8 cellular contexts compared by ENCODE assay signal in the genomic region with DNA sequence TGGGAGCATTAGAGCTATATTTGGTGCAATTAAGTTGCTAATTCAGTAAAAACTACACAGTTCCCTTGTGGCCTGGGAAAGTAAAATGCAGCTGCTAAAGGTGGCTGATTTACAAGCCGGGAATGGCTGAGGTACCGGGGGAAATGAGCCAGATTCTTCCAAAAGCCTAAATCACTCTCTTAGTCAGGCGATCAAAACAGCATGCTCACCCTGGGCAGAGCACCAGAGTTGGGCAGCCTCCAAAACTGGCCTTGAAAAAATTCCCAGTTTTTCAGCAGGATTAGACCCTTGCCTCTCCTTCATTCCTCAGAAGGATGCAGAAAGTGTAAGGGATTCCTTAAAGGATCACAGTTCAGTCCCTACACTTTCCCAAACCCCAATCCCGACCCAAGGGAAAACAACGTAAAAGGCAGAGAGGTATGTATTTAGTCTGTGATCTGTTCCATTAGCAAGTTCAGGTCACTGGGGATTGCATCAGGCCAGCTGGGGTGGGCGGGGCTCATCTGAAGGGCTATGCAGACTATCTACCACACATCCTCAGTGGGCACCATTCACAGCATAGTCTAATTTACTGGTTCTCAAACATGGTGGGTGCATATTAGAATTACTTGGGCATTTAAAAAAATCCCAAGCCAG. TPM values are rescaled to one million over a fixed set of nuclear protein-coding genes. Genes with fewer than 3 reads are reported as not detected.
A peak's percentile ranks its signal among the peaks of the same experiment; 100 is the strongest.
DNase-seq lines count a peak whose midpoint lies in the region; ATAC-seq and TF ChIP-seq lines count a peak whose summit lies in the region.
"Had no signal": no experiment of that assay in that cellular context is flagged by ENCODE, and none has a peak within 500 bp of the region (broad histone marks: within the 10 kb centered on the region; RNA-seq: fewer than 3 reads in every experiment).

No MANE protein-coding gene starts in this region.

- H2BK15ac ChIP-seq in H9 (ENCODE audit: low read depth, low read length), result no peak overlapping the region

- no peak overlapping the region for H4K5ac ChIP-seq in H9 (ENCODE audit: insufficient read length, low read depth, low read length)

- no peak overlapping the region for H4K91ac ChIP-seq in H9 (ENCODE audit: insufficient read length, low read depth, low read length)

- no peak overlapping the region for H4K8ac ChIP-seq in H9 (replicated peaks; ENCODE audit: insufficient read length, low read depth, low read length)

- peaks cover 2 to 5% (median 2%) of the 10 kb centered on the region in 3 experiments; a peak in 5 of 7 replicates for H3K36me3 Mint-ChIP-seq in H9 (ENCODE audit: insufficient read depth in 1 of 3, low read depth in 3 of 3)
- no peaks in the 10 kb centered on the region for H3K36me3 Mint-ChIP-seq in Calu3 (ENCODE audit: insufficient read depth, unreplicated experiment)

- H3K27me3 Mint-ChIP-seq in H9 (ENCODE audit: low read depth) (peaks cover 8% of the 10 kb centered on the region), Calu3 (ENCODE audit: unreplicated experiment) (no peaks in the 10 kb centered on the region)

- no peak overlapping the region for H3K18ac ChIP-seq in H9 (ENCODE audit: insufficient read length, low read depth, low read length)

- H3K4me1 ChIP-seq in H9 (ENCODE audit: insufficient read depth, low read length), result no peaks in the 10 kb centered on the region; the same call in 1 of the 2 replicates

- no peaks in the 10 kb centered on the region for H3K9me3 ChIP-seq in H9 (ENCODE audit: control insufficient read depth, low read depth, low read length)

- no peak overlapping the region for H2BK5ac ChIP-seq in H9 (ENCODE audit: insufficient read length, low read length)

- H3K4me2 ChIP-seq in H9 (ENCODE audit: insufficient read depth, insufficient read length, low read length), result no peak overlapping the region

- H3K23me2 ChIP-seq in H9 (ENCODE audit: insufficient read length, low read depth, low read length, poor library complexity, severe bottlenecking), result no peaks in the 10 kb centered on the region

- H3K9me3 Mint-ChIP-seq in H9 (peaks cover 5% of the 10 kb centered on the region in 2 experiments; a peak in 4 of 5 replicates), Calu3 (ENCODE audit: low read depth, unreplicated experiment) (no peaks in the 10 kb centered on the region)

- ATAC-seq in GM21447 (IDR thresholded peaks at IDR 0.05; ENCODE audit: unreplicated experiment), result no peak

- WGBS in H9 (ENCODE audit: extremely low coverage, insufficient read length, low lambda C conversion rate), result no CpG with 5 or more reads among the region's 6 CpGs

- H3K4me3 Mint-ChIP-seq in H9 (no peak overlapping the region), Calu3 (ENCODE audit: low read depth, unreplicated experiment) (no peak overlapping the region)

- H2AK5ac ChIP-seq in H9 (ENCODE audit: insufficient read length, low read length), result no peak overlapping the region

- no peak overlapping the region for H3T11ph ChIP-seq in H9 (ENCODE audit: low read length)

- peak overlapping the region; percentile 9 for H2AFZ ChIP-seq in H9 (ENCODE audit: low read length)

- no peaks in the 10 kb centered on the region for H3K79me1 ChIP-seq in H9 (ENCODE audit: insufficient read depth, low read depth, low read length, poor library complexity, severe bottlenecking)

- no peaks in the 10 kb centered on the region for H4K20me1 ChIP-seq in H9 (ENCODE audit: control insufficient read depth, insufficient read depth, insufficient read length)

- BruUV-seq in Calu3 (replicated peaks; lab: Mats Ljungman, UMichigan), result no TSS peak

- CTCF ChIA-PET in Calu3 (lab: Charles Lee), result interaction anchor here (0.7 to 1.2 kb wide), 3 partner anchors 12 to 747 kb away, joined by 3 to 8 read pairs (median 7); no protein-coding TSS in a partner anchor

- H3K4me3 ChIP-seq in skeletal muscle cell (ENCODE audit: low read depth, low read length), result no peak overlapping the region

- H3K27ac Mint-ChIP-seq in H9 (peak overlapping the region in 2 of 3 experiments; percentile 61 to 79; a peak in 1 of 7 replicates), Calu3 (ENCODE audit: unreplicated experiment) (no peak overlapping the region)

- H2BK120ac ChIP-seq in H9 (ENCODE audit: low read depth, low read length, poor library complexity, severe bottlenecking), result no peak overlapping the region

- DNase-seq in H9, result peak; percentile 43
- peak; percentile 52 for DNase-seq in RPMI7951 (ENCODE audit: low read depth)
- peak; percentile 51 for DNase-seq in fibroblast of the conjunctiva (ENCODE audit: low read depth)
- DNase-seq in skeletal muscle cell (ENCODE audit: low read depth), result peak; percentile 40
- DNase-seq in Calu3, result no peak
- no peak for DNase-seq in effector CD4-positive, alpha-beta T cell
- DNase-seq: dermis blood vessel endothelial cell had no signal

- H3K14ac ChIP-seq in H9 (ENCODE audit: insufficient read depth, low read length), result no peak overlapping the region

- intact Hi-C loops in Calu3 (cut with micrococcal nuclease; ENCODE audit: unreplicated experiment), result no loop called here

- H3K27ac ChIP-seq in H9 (ENCODE audit: insufficient read length, low read depth, low read length), result no peak overlapping the region

- H3K9ac ChIP-seq in H9 (ENCODE audit: extremely low read depth, insufficient read length, low read length), result no peak overlapping the region

- no peak overlapping the region for H2BK20ac ChIP-seq in H9 (ENCODE audit: low read depth, low read length, poor library complexity, severe bottlenecking)

- TF ChIP-seq CTCF in H9 (conservative IDR thresholded peaks at IDR 0.05) (no peak), Calu3 (IDR thresholded peaks at IDR 0.05; ENCODE audit: unreplicated experiment) (no peak)

- H2BK12ac ChIP-seq in H9 (ENCODE audit: insufficient read length, low read depth, low read length), result no peak overlapping the region

- no peaks in the 10 kb centered on the region for H3K79me2 ChIP-seq in H9 (ENCODE audit: insufficient read depth, low read length)

- no peaks in the 10 kb centered on the region for H3K27me3 ChIP-seq in H9 (ENCODE audit: insufficient read depth, low read length)

- no peak overlapping the region for H3K56ac ChIP-seq in H9 (ENCODE audit: insufficient read length, low read depth, low read length)

- H3K4me1 Mint-ChIP-seq in H9 (peaks cover 12 to 15% of the 10 kb centered on the region in 2 experiments), Calu3 (ENCODE audit: low read depth, unreplicated experiment) (peaks cover 14% of the 10 kb centered on the region)

- no peak overlapping the region for H3K23ac ChIP-seq in H9 (ENCODE audit: insufficient read length, low read depth, low read length)

- no peak overlapping the region for H3K4ac ChIP-seq in H9 (ENCODE audit: low read depth, low read length)

RNA-seq across cellular contexts. Expression of a gene that starts 16.9 kb away (rescaled TPM):
- not detected in 2 replicates for total RNA-seq in H9 (2021)
- total RNA-seq in RPMI7951 (2014; rRNA removed; shearing (Covaris generic)), result not detected in 2 replicates
- total RNA-seq in Calu3 (2022), result not detected in 2 replicates
- total RNA-seq: dermis blood vessel endothelial cell had no signal

Comparison
In these comparisons a context has a peak if more than half of its experiments do, and no peak if none do; other contexts are left out.
1. DNase-seq: peak in H9 (single experiment), RPMI7951 (single experiment), fibroblast of the conjunctiva (single experiment) and skeletal muscle cell (single experiment); none in Calu3 (single experiment) and effector CD4-positive, alpha-beta T cell (single experiment).